Comparison of ENCODE assay signal across 1 cellular context in the genomic region with DNA sequence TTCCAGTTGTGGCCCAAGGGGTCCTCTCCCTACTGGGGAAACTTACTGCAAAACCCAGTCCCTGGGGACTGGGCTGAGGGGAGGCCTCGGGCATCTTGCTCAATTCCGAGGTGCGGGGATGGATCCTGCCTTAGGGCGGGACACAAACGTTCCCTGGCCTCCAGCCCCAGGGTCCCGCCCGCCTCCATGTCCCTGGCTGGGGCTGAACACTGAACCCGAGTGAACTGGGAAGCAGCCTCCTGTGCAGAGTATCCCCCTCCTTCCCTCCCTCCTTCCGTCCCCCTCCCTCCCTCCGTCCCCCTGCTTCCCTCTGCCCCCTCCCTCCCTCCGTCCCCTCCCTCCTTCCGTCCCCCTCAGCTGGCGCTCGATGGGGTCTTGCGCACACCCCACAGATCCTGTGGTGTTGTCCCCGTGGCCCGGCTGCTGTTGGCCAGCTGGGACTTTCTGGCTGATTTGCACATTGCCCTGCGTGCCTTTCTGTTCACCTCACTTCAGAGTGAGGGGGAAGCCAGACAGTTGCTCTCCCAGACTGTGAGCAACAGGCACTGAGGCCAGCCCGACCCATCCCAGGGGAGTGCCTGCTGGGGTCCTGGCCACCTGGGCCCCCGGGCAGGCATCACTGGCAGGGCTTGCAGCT.
TF ChIP-seq lines count a peak whose summit lies in the region.

No MANE protein-coding gene starts in this region.

TF ChIP-seq in H1, 55 proteins besides CTCF, POLR2A, EP300 and RAD21:
- TF ChIP-seq RXRA (IDR thresholded peaks at IDR 0.05; ENCODE audit: insufficient read depth, low read depth, low read length) (no peak), ASH2L (IDR thresholded peaks at IDR 0.05; ENCODE audit: low read length) (no peak), SIN3A (conservative IDR thresholded peaks at IDR 0.05 in 1 of 2, IDR thresholded peaks at IDR 0.05 in 1 of 2; ENCODE audit: low read depth in 1 of 2, low read length in 2 of 2) (no peak), KDM1A (IDR thresholded peaks at IDR 0.05; ENCODE audit: borderline replicate concordance, low read length) (no peak), GABPA (IDR thresholded peaks at IDR 0.05; ENCODE audit: borderline replicate concordance, insufficient read depth, low read length) (no peak), NRF1 (IDR thresholded peaks at IDR 0.05; ENCODE audit: low read depth, low read length) (no peak), SP2 (IDR thresholded peaks at IDR 0.05; ENCODE audit: low read length) (no peak), JUN (IDR thresholded peaks at IDR 0.05; ENCODE audit: low read depth, low read length) (no peak), EZH2 (IDR thresholded peaks at IDR 0.05; ENCODE audit: low read depth, low read length, severe bottlenecking) (no peak), ZNF274 (IDR thresholded peaks at IDR 0.05; ENCODE audit: borderline replicate concordance, extremely low read depth, low read length) (no peak), ATF3 (IDR thresholded peaks at IDR 0.05; ENCODE audit: insufficient read depth, low read depth, low read length) (no peak), KDM5A (IDR thresholded peaks at IDR 0.05; ENCODE audit: low read length) (no peak), RNF2 (IDR thresholded peaks at IDR 0.05; ENCODE audit: borderline replicate concordance, low read depth, low read length, missing control alignments, poor library complexity, severe bottlenecking) (no peak)
